22 cellular contexts compared by ENCODE assay signal in the genomic region with DNA sequence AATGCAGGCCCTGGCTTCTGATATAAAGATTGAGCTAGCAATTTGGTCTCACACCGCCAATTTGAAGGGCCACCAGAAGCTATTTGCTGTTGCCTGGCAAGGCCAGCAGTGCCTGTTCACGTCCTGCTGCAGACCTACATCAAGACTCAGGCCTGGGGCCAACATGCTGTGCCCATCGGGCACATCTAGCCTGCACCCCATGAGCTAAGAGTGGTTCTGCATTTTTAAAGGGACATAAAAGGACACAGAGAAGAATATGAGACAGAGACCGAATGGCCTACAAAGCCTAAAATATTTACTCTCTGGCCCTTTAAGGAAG.
"Had no signal": no experiment of that assay in that cellular context is flagged by ENCODE, and none has a peak within 500 bp of the region (broad histone marks: within the 10 kb centered on the region; RNA-seq: fewer than 3 reads in every experiment).

No MANE protein-coding gene starts in this region.

- H3K27ac Mint-ChIP-seq: activated CD8-positive, alpha-beta T cell treated with anti-CD3 and anti-CD28 coated beads for 36 hours; activated naive CD4-positive, alpha-beta T cell treated with anti-CD3 and anti-CD28 coated beads, Interleukin-2, amount 10 ng/mL, durations not matched to agents 7 days and 5 days; activated naive CD8-positive, alpha-beta T cell treated with anti-CD3 and anti-CD28 coated beads for 36 hours; activated T-cell treated with anti-CD3 and anti-CD28 coated beads, Interleukin-2, amount 50 U/mL, for 72 hours; activated T-helper 2 cell treated with anti-CD3 and anti-CD28 coated beads, Interferon-gamma antibody, Interleukin-2, Interleukin-4, amounts not matched to agents 10 μg/mL and 5 μg/mL and 100 μg/mL, durations not matched to agents 14 hours and 24 hours and 36 hours; IgD-negative memory B cell had no signal

- DNase-seq: activated CD4-positive, alpha-beta T cell treated with anti-CD3 and anti-CD28 coated beads for 4 hours; activated CD8-positive, alpha-beta memory T cell treated with anti-CD3 and anti-CD28 coated beads, Interleukin-2, amount 50 U/mL, for 4 hours; activated CD8-positive, alpha-beta T cell treated with anti-CD3 and anti-CD28 coated beads for 36 hours; activated gamma-delta T cell treated with Interleukin-2 at 50 U/mL for 16 hours; activated naive CD4-positive, alpha-beta T cell treated with anti-CD3 and anti-CD28 coated beads, Interleukin-2, amount 10 ng/mL, durations not matched to agents 7 days and 5 days; activated naive CD8-positive, alpha-beta T cell treated with anti-CD3 and anti-CD28 coated beads for 36 hours; activated T-cell treated with anti-CD3 and anti-CD28 coated beads, Interleukin-2, amount 50 U/mL, for 72 hours; anterior cingulate cortex; central memory CD4-positive, alpha-beta T cell; KG1; NCI-H1048; NCI-H1417; NCI-H1930; NCI-H2171; NCI-H2227 treated with DMSO at 0.1 percent for 48 hours; NCI-H510A; NCI-H526 treated with DMSO at 0.1 percent for 48 hours; NK-92 treated with Interleukin-12 subunit alpha and Interleukin-12 subunit beta, amount 100 ng/mL, for 24 hours; SIG-M5; T-helper 1 cell had no signal

- H3K27me3 Mint-ChIP-seq: activated CD8-positive, alpha-beta T cell treated with anti-CD3 and anti-CD28 coated beads for 36 hours; activated naive CD4-positive, alpha-beta T cell treated with anti-CD3 and anti-CD28 coated beads, Interleukin-2, amount 10 ng/mL, durations not matched to agents 7 days and 5 days; activated naive CD8-positive, alpha-beta T cell treated with anti-CD3 and anti-CD28 coated beads for 36 hours; IgD-negative memory B cell had no signal

- H3K4me3 Mint-ChIP-seq: activated CD8-positive, alpha-beta T cell treated with anti-CD3 and anti-CD28 coated beads for 36 hours; activated naive CD4-positive, alpha-beta T cell treated with anti-CD3 and anti-CD28 coated beads, Interleukin-2, amount 10 ng/mL, durations not matched to agents 7 days and 5 days; activated naive CD8-positive, alpha-beta T cell treated with anti-CD3 and anti-CD28 coated beads for 36 hours; activated T-cell treated with anti-CD3 and anti-CD28 coated beads, Interleukin-2, amount 50 U/mL, for 72 hours; IgD-negative memory B cell had no signal

- H3K4me1 Mint-ChIP-seq: activated naive CD4-positive, alpha-beta T cell treated with anti-CD3 and anti-CD28 coated beads, Interleukin-2, amount 10 ng/mL, durations not matched to agents 7 days and 5 days; activated naive CD8-positive, alpha-beta T cell treated with anti-CD3 and anti-CD28 coated beads for 36 hours had no signal

- H3K9me3 Mint-ChIP-seq: activated naive CD4-positive, alpha-beta T cell treated with anti-CD3 and anti-CD28 coated beads, Interleukin-2, amount 10 ng/mL, durations not matched to agents 7 days and 5 days; activated naive CD8-positive, alpha-beta T cell treated with anti-CD3 and anti-CD28 coated beads for 36 hours; IgD-negative memory B cell had no signal
